24 cellular contexts compared by ENCODE assay signal in genomic region chr18:35733419-35733818, GRCh38.
"Had no signal": no experiment of that assay in that cellular context is flagged by ENCODE, and none has a peak within 500 bp of the region (broad histone marks: within the 10 kb centered on the region; RNA-seq: fewer than 3 reads in every experiment).

No MANE protein-coding gene starts in this region.

- H3K9me3 ChIP-seq: neutrophil, suprapubic skin, thoracic aorta, upper lobe of right lung had no signal

- H3K36me3 ChIP-seq: neural progenitor cell, neutrophil, right atrium auricular region, stomach, suprapubic skin, thoracic aorta, tibial artery, upper lobe of right lung had no signal

- DNase-seq: hypothalamus; islet precursor cell; mesendoderm; naive B cell; occipital lobe; stimulated activated CD4-positive, alpha-beta T cell treated with anti-CD3 and anti-CD28 coated beads, Interleukin-12 subunit alpha, Interleukin-12 subunit beta, amount 100 ng/mL, for 4 hours; stimulated activated CD4-positive, alpha-beta T cell treated with anti-CD3 and anti-CD28 coated beads, Interleukin-15, amount 100 ng/mL, for 24 hours; stimulated activated CD4-positive, alpha-beta T cell treated with anti-CD3 and anti-CD28 coated beads, Interleukin-2, amount 100 ng/mL, for 24 hours; stimulated activated CD4-positive, alpha-beta T cell treated with anti-CD3 and anti-CD28 coated beads, Interleukin-4, amount 100 ng/mL, for 1 hour; stimulated activated naive B cell treated with anti-CD40 and anti-IgM and Interleukin-4, amounts not matched to agents 10 μg/mL and 1 μg/mL and 100 μg/mL, for 72 hours; stimulated activated naive CD8-positive, alpha-beta T cell treated with anti-CD3 and anti-CD28 coated beads, Interleukin-15, Interleukin-2, amounts not matched to agents 100 U/mL and 50 U/mL, for 24 hours; stomach; tibial artery; trophoblast cell; upper lobe of right lung had no signal

- H3K4me2 ChIP-seq: neural progenitor cell had no signal

- H3K4me1 ChIP-seq: neural progenitor cell, parathyroid adenoma, stomach, tibial artery, upper lobe of right lung had no signal

- H3K79me2 ChIP-seq: parathyroid adenoma had no signal

- ATAC-seq: left lobe of liver; stimulated activated naive B cell treated with anti-CD40 and anti-IgM and Interleukin-4, amounts not matched to agents 10 μg/mL and 1 μg/mL and 100 μg/mL, for 72 hours; stimulated activated naive CD8-positive, alpha-beta T cell treated with anti-CD3 and anti-CD28 coated beads, Interleukin-15, Interleukin-2, amounts not matched to agents 100 U/mL and 50 U/mL, for 24 hours had no signal

- H3K4me3 ChIP-seq: lung, neural progenitor cell, right atrium auricular region, skin epidermis, stomach, suprapubic skin, thoracic aorta, tibial artery, upper lobe of right lung had no signal

- H2AFZ ChIP-seq: neural progenitor cell, parathyroid adenoma had no signal

- H3K27ac ChIP-seq: neural progenitor cell, neutrophil, parathyroid adenoma, skin epidermis, stomach, suprapubic skin, thoracic aorta, tibial artery, upper lobe of right lung had no signal

- H3K9ac ChIP-seq: neural progenitor cell, parathyroid adenoma had no signal

- H3K27me3 ChIP-seq: neural progenitor cell, neutrophil, right atrium auricular region, stomach, suprapubic skin, tibial artery, upper lobe of right lung had no signal
